10 cellular contexts compared by ENCODE assay signal in genomic region chr15:34794590-34795206, GRCh38. TPM values are rescaled to one million over a fixed set of nuclear protein-coding genes. Genes with fewer than 3 reads are reported as not detected.
DNase-seq lines count a peak whose midpoint lies in the region; ATAC-seq and TF ChIP-seq lines count a peak whose summit lies in the region.
"Had no signal": no experiment of that assay in that cellular context is flagged by ENCODE, and none has a peak within 500 bp of the region (broad histone marks: within the 10 kb centered on the region; RNA-seq: fewer than 3 reads in every experiment).

No MANE protein-coding gene starts in this region.

- H3K27ac ChIP-seq in HUES64 (ENCODE audit: low read depth, low read length) (no peak overlapping the region), skeletal muscle tissue (ENCODE audit: low read depth, low read length) (peak overlapping the region; percentile 89), MM.1S (ENCODE audit: low read length) (no peak overlapping the region)

- 84% methylated on average over 32 of the region's 33 CpGs for WGBS in HUES64

- no peak overlapping the region for H2AFZ ChIP-seq in MM.1S (ENCODE audit: low read length)

- ATAC-seq in GM21526 (IDR thresholded peaks at IDR 0.05; ENCODE audit: low FRiP score, unreplicated experiment): no peak

- no peak for TF ChIP-seq CTCF in MM.1S (IDR thresholded peaks at IDR 0.05; ENCODE audit: low read length)

- peak overlapping the region; percentile 76 for H3K9ac ChIP-seq in HUES64 (ENCODE audit: low read depth, low read length)
- H3K9ac ChIP-seq in endocrine pancreas (ENCODE audit: control insufficient read depth, insufficient read depth, low read length): peak overlapping the region; percentile 38
- H3K9ac ChIP-seq in skeletal muscle tissue (ENCODE audit: low read depth in 1 of 3, low read length in 3 of 3): peak overlapping the region; percentile 62 to 85 (median 76)
- H3K9ac ChIP-seq in MM.1S (ENCODE audit: low read length): no peak overlapping the region

- peak; percentile 23 for DNase-seq in left kidney (ENCODE audit: low read depth, low spot score)
- DNase-seq in activated CD8-positive, alpha-beta memory T cell treated with anti-CD3 and anti-CD28 coated beads for 24 hours: no peak
- no peak for DNase-seq in NCI-H510A (lab: John Stamatoyannopoulos, UW)
- no peak for DNase-seq in MM.1S
- DNase-seq: NCI-H1048 had no signal

- peaks cover 30% of the 10 kb centered on the region for H3K27me3 ChIP-seq in HUES64 (ENCODE audit: insufficient read depth, low read length)
- no peaks in the 10 kb centered on the region for H3K27me3 ChIP-seq in endocrine pancreas (ENCODE audit: control insufficient read depth, insufficient read depth, low read length)
- peaks cover 0 to 4% (median 0%) of the 10 kb centered on the region in 3 donors for H3K27me3 ChIP-seq in skeletal muscle tissue (ENCODE audit: control insufficient read depth in 3 of 3, insufficient read depth in 3 of 3, low read length in 3 of 3)
- no peaks in the 10 kb centered on the region for H3K27me3 ChIP-seq in MM.1S (replicated peaks; ENCODE audit: insufficient read depth, low read length)

- H3K36me3 ChIP-seq in HUES64 (ENCODE audit: insufficient read depth, low read length) (peaks cover 36% of the 10 kb centered on the region), endocrine pancreas (ENCODE audit: control insufficient read depth, insufficient read depth, low read length) (no peaks in the 10 kb centered on the region), skeletal muscle tissue (ENCODE audit: control insufficient read depth in 3 of 3, insufficient read depth in 3 of 3, low read length in 3 of 3) (peaks cover 5 to 29% (median 8%) of the 10 kb centered on the region in 3 donors), MM.1S (replicated peaks; ENCODE audit: insufficient read depth, low read length) (no peaks in the 10 kb centered on the region)

- H3K4me1 ChIP-seq in HUES64 (ENCODE audit: insufficient read depth, low read length) (peaks cover 15% of the 10 kb centered on the region), endocrine pancreas (ENCODE audit: control insufficient read depth, insufficient read depth, low read length) (no peaks in the 10 kb centered on the region), skeletal muscle tissue (ENCODE audit: control insufficient read depth in 3 of 3, insufficient read depth in 3 of 3, low read length in 3 of 3) (peaks cover 15 to 34% (median 22%) of the 10 kb centered on the region in 3 donors), MM.1S (ENCODE audit: low read length) (no peaks in the 10 kb centered on the region)

- H3K9me2 ChIP-seq in MM.1S (replicated peaks; ENCODE audit: insufficient read depth, low read length): no peaks in the 10 kb centered on the region

- no peaks in the 10 kb centered on the region for H3K79me2 ChIP-seq in MM.1S (ENCODE audit: low read length)

- no peaks in the 10 kb centered on the region for H3K9me3 ChIP-seq in HUES64 (ENCODE audit: insufficient read depth, low read depth, low read length)
- H3K9me3 ChIP-seq in endocrine pancreas (ENCODE audit: control insufficient read depth, low read length): no peaks in the 10 kb centered on the region
- H3K9me3 ChIP-seq in skeletal muscle tissue (ENCODE audit: control insufficient read depth in 3 of 3, low read length in 3 of 3): no peaks in the 10 kb centered on the region
- no peaks in the 10 kb centered on the region for H3K9me3 ChIP-seq in MM.1S (replicated peaks; ENCODE audit: insufficient read depth, low read length)

- H3K4me2 ChIP-seq in MM.1S (ENCODE audit: low read depth, low read length): no peak overlapping the region

- H3F3A ChIP-seq in MM.1S (ENCODE audit: insufficient read depth, low read length): no peaks in the 10 kb centered on the region

- no peaks in the 10 kb centered on the region for H4K20me1 ChIP-seq in MM.1S (ENCODE audit: insufficient read depth, low read length)

- H3K4me3 ChIP-seq in HUES64 (ENCODE audit: low read length) (peak overlapping the region; percentile 60), endocrine pancreas (ENCODE audit: control insufficient read depth, insufficient read depth, low read length) (no peak overlapping the region), skeletal muscle tissue (ENCODE audit: low read length in 3 of 3) (peak overlapping the region; percentile 50 to 72 (median 66)), MM.1S (ENCODE audit: low read length) (no peak overlapping the region)

RNA-seq across cellular contexts. Expression of gene ACTC1, which starts 0.7 kb away (rescaled TPM):
- polyA plus RNA-seq in HUES64 (2013, experiment 1 of 2): 56.5 TPM
- polyA plus RNA-seq in HUES64 (2013, experiment 2 of 2): 51.5 TPM
- 1,126 TPM for total RNA-seq in skeletal muscle tissue
- polyA plus RNA-seq: CD14-positive monocyte had no signal

RNA-seq across cellular contexts. Expression of gene GJD2, which starts 39.9 kb away (rescaled TPM):
- 0.15 TPM for polyA plus RNA-seq in HUES64 (2013, experiment 1 of 2)
- polyA plus RNA-seq in HUES64 (2013, experiment 2 of 2): 0.32 TPM
- total RNA-seq in skeletal muscle tissue: not detected
- polyA plus RNA-seq: CD14-positive monocyte had no signal

Comparison
In these comparisons a context has a peak if more than half of its experiments do, and no peak if none do; other contexts are left out.
1. H3K4me3 ChIP-seq: peak in HUES64 (single experiment) and skeletal muscle tissue (3 of 3); none in endocrine pancreas (single experiment) and MM.1S (single experiment).